Comparison of ENCODE assay signal across 27 cellular contexts in genomic region chr11:70436501-70436860, GRCh38.
"Had no signal": no experiment of that assay in that cellular context is flagged by ENCODE, and none has a peak within 500 bp of the region (broad histone marks: within the 10 kb centered on the region; RNA-seq: fewer than 3 reads in every experiment).

No MANE protein-coding gene starts in this region.

- H3K27me3 ChIP-seq: brain microvascular endothelial cell, cardiac muscle cell, Peyer's patch, SJSA1 had no signal

- DNase-seq: activated CD4-positive, alpha-beta memory T cell treated with anti-CD3 and anti-CD28 coated beads, Interleukin-2, amount 10 ng/mL, durations not matched to agents 7 days and 5 days; activated CD4-positive, alpha-beta T cell treated with anti-CD3 and anti-CD28 coated beads for 1 hour; activated CD4-positive, alpha-beta T cell treated with anti-CD3 and anti-CD28 coated beads, Interleukin-2, amount 10 ng/mL, durations not matched to agents 7 days and 5 days; activated gamma-delta T cell; activated naive CD4-positive, alpha-beta T cell treated with anti-CD3 and anti-CD28 coated beads for 36 hours; activated T-cell treated with anti-CD3 and anti-CD28 coated beads for 4 hours; activated T-cell treated with anti-CD3 and anti-CD28 coated beads, Interleukin-2, amount 50 U/mL, for 48 hours; amygdala; brain microvascular endothelial cell; KG1; NCI-H1048; NCI-H146; NCI-H1930; NCI-H2171 treated with DMSO at 0.1 percent for 48 hours; NCI-H226; NCI-H510A; NCI-H526 treated with DMSO at 0.1 percent for 48 hours; NK-92 treated with Interleukin-12 subunit alpha and Interleukin-12 subunit beta, amount 100 ng/mL, for 24 hours; Peyer's patch; SHP77 had no signal

- H3K9me3 ChIP-seq: Peyer's patch, SJSA1 had no signal

- H3K27me3 Mint-ChIP-seq: activated CD4-positive, alpha-beta T cell treated with anti-CD3 and anti-CD28 coated beads, Interleukin-2, amount 10 ng/mL, durations not matched to agents 7 days and 5 days had no signal

- H3K9me3 Mint-ChIP-seq: activated B cell treated with CpG ODN at 0.5 μM for 24 hours; activated CD4-positive, alpha-beta memory T cell treated with anti-CD3 and anti-CD28 coated beads, Interleukin-2, amount 10 ng/mL, durations not matched to agents 7 days and 5 days; activated CD4-positive, alpha-beta T cell treated with anti-CD3 and anti-CD28 coated beads, Interleukin-2, amount 10 ng/mL, durations not matched to agents 7 days and 5 days; activated naive CD4-positive, alpha-beta T cell treated with anti-CD3 and anti-CD28 coated beads for 36 hours; activated T-helper 17 cell treated with anti-CD3 and anti-CD28 coated beads, Interleukin-2, amount 50 U/mL, for 72 hours; T-helper 1 cell treated with Interleukin-12 subunit alpha and Interleukin-12 subunit beta and Interleukin-4 antibody, amounts not matched to agents 30 μg/mL and 1 μg/mL, for 36 hours had no signal

- H3K27ac Mint-ChIP-seq: activated CD4-positive, alpha-beta memory T cell treated with anti-CD3 and anti-CD28 coated beads, Interleukin-2, amount 10 ng/mL, durations not matched to agents 7 days and 5 days; activated CD4-positive, alpha-beta T cell treated with anti-CD3 and anti-CD28 coated beads, Interleukin-2, amount 10 ng/mL, durations not matched to agents 7 days and 5 days; activated naive CD4-positive, alpha-beta T cell treated with anti-CD3 and anti-CD28 coated beads for 36 hours; activated naive CD8-positive, alpha-beta T cell; activated T-helper 17 cell treated with anti-CD3 and anti-CD28 coated beads, Interleukin-2, amount 50 U/mL, for 72 hours; T-helper 1 cell treated with Interleukin-12 subunit alpha and Interleukin-12 subunit beta and Interleukin-4 antibody, amounts not matched to agents 30 μg/mL and 1 μg/mL, for 36 hours had no signal

- H3K4me3 Mint-ChIP-seq: activated CD4-positive, alpha-beta memory T cell treated with anti-CD3 and anti-CD28 coated beads, Interleukin-2, amount 10 ng/mL, durations not matched to agents 7 days and 5 days; activated CD4-positive, alpha-beta T cell treated with anti-CD3 and anti-CD28 coated beads, Interleukin-2, amount 10 ng/mL, durations not matched to agents 7 days and 5 days; activated naive CD4-positive, alpha-beta T cell treated with anti-CD3 and anti-CD28 coated beads for 36 hours; activated naive CD8-positive, alpha-beta T cell; activated T-helper 17 cell treated with anti-CD3 and anti-CD28 coated beads, Interleukin-2, amount 50 U/mL, for 72 hours; T-helper 1 cell treated with Interleukin-12 subunit alpha and Interleukin-12 subunit beta and Interleukin-4 antibody, amounts not matched to agents 30 μg/mL and 1 μg/mL, for 36 hours had no signal

- H3K4me1 Mint-ChIP-seq: activated CD4-positive, alpha-beta memory T cell treated with anti-CD3 and anti-CD28 coated beads, Interleukin-2, amount 10 ng/mL, durations not matched to agents 7 days and 5 days; activated CD4-positive, alpha-beta T cell treated with anti-CD3 and anti-CD28 coated beads, Interleukin-2, amount 10 ng/mL, durations not matched to agents 7 days and 5 days; activated T-helper 17 cell treated with anti-CD3 and anti-CD28 coated beads, Interleukin-2, amount 50 U/mL, for 72 hours had no signal

- H3K36me3 Mint-ChIP-seq: activated naive CD8-positive, alpha-beta T cell had no signal

- H3K27ac ChIP-seq: brain microvascular endothelial cell, cardiac muscle cell, Peyer's patch, SJSA1 had no signal

- H3K4me3 ChIP-seq: cardiac muscle cell, Peyer's patch, SJSA1 had no signal

- ATAC-seq: activated T-helper 17 cell treated with anti-CD3 and anti-CD28 coated beads, Interleukin-2, amount 50 U/mL, for 72 hours; SK-N-SH treated with all-trans-retinoic acid at 6 μM for 48 hours had no signal

- H3K4me1 ChIP-seq: Peyer's patch, SJSA1 had no signal
